7 cellular contexts compared by ENCODE assay signal in the genomic region with DNA sequence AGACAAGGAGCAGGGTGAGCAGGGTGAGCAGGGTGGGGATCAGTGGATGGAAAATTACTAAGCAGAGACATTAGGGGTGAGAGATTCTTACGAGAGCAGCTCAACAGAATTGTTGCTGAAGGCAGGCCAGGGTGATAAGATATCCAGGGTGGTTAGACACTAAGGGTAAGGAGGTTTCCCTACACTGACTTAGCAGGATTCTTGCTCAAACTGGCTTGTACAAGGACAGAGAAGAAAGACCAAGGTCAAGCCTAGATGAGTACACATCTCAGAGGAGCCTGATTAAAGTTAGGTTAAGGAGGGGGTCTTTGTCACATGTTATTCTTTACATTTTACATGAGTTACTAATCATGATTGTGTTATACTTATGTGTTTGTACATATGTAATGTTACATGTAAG.
"Had no signal": no experiment of that assay in that cellular context is flagged by ENCODE, and none has a peak within 500 bp of the region (broad histone marks: within the 10 kb centered on the region; RNA-seq: fewer than 3 reads in every experiment).

No MANE protein-coding gene starts in this region.

- H3K27ac Mint-ChIP-seq: GM23338 had no signal

- H3K9me3 Mint-ChIP-seq: GM23338 had no signal

- H3K9ac ChIP-seq: KMS-11 had no signal

- H3K27ac ChIP-seq: KMS-11 had no signal

- H3K4me3 Mint-ChIP-seq: GM23338 had no signal

- H3K4me2 ChIP-seq: GM23338, KMS-11 had no signal

- H2AFZ ChIP-seq: GM23338 had no signal

- DNase-seq: H7, HCEC 1CT, IMR-90, KBM-7 had no signal

- H3K4me3 ChIP-seq: GM23338 had no signal

- FAIRE-seq: HTR-8/SVneo had no signal

- ATAC-seq: GM23338 had no signal
